ENCODE assay signal across 1 cellular context in the genomic region with DNA sequence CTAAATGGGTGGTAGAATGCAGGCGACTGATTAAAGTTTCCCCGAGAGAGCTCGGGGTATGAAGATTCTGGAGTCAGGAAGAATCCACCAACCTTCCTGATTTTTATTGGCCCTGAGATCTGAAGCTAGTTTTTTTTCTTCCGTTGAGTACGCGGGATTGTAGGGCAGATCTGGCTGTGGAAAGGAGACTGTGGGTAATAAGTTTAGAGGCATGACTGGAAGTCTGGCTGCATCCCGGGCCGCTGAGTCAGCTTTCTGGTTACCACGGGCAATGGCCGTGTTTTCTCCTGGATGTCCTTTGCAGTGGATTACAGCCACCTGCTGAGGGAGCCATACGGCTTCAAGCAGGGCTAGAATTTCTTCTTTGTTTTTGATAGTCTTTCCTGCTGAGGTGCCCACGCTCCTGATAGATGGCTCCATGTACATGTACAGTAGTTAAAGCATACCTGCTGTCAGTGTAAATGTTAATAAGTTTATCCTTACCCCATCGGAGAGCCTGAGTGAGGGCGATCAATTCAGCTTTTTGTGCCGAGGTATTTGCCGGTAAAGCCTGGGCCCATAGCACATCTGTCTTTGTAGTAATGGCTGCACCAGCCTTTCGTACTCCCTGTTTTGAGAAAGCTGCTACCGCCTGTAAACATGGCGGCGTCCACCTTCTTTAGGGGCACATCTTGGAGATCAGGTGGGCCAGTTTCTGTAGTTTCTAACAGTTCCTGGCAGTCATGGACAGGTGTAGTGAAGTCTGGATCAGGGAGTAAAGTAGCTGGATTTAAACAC.
A peak's percentile ranks its signal among the peaks of the same experiment; 100 is the strongest.
TF ChIP-seq lines count a peak whose summit lies in the region.

No MANE protein-coding gene starts in this region.

TF ChIP-seq in K562, 482 proteins besides CTCF, POLR2A, EP300 and RAD21 (continued from another document and continues in another):
- TF ChIP-seq, protein P1, sequence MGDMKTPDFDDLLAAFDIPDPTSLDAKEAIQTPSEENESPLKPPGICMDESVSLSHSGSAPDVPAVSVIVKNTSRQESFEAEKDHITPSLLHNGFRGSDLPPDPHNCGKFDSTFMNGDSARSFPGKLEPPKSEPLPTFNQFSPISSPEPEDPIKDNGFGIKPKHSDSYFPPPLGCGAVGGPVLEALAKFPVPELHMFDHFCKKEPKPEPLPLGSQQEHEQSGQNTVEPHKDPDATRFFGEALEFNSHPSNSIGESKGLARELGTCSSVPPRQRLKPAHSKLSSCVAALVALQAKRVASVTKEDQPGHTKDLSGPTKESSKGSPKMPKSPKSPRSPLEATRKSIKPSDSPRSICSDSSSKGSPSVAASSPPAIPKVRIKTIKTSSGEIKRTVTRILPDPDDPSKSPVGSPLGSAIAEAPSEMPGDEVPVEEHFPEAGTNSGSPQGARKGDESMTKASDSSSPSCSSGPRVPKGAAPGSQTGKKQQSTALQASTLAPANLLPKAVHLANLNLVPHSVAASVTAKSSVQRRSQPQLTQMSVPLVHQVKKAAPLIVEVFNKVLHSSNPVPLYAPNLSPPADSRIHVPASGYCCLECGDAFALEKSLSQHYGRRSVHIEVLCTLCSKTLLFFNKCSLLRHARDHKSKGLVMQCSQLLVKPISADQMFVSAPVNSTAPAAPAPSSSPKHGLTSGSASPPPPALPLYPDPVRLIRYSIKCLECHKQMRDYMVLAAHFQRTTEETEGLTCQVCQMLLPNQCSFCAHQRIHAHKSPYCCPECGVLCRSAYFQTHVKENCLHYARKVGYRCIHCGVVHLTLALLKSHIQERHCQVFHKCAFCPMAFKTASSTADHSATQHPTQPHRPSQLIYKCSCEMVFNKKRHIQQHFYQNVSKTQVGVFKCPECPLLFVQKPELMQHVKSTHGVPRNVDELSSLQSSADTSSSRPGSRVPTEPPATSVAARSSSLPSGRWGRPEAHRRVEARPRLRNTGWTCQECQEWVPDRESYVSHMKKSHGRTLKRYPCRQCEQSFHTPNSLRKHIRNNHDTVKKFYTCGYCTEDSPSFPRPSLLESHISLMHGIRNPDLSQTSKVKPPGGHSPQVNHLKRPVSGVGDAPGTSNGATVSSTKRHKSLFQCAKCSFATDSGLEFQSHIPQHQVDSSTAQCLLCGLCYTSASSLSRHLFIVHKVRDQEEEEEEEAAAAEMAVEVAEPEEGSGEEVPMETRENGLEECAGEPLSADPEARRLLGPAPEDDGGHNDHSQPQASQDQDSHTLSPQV (IDR thresholded peaks at IDR 0.05), result no peak; the same call in 1 of the 2 replicates
- TF ChIP-seq, protein P2, sequence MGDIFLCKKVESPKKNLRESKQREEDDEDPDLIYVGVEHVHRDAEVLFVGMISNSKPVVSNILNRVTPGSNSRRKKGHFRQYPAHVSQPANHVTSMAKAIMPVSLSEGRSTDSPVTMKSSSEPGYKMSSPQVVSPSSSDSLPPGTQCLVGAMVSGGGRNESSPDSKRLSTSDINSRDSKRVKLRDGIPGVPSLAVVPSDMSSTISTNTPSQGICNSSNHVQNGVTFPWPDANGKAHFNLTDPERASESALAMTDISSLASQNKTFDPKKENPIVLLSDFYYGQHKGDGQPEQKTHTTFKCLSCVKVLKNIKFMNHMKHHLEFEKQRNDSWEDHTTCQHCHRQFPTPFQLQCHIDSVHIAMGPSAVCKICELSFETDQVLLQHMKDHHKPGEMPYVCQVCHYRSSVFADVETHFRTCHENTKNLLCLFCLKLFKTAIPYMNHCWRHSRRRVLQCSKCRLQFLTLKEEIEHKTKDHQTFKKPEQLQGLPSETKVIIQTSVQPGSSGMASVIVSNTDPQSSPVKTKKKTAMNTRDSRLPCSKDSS (IDR thresholded peaks at IDR 0.05; ENCODE audit: low read depth, partially characterized antibody), result no peak
- TF ChIP-seq C11orf30 (IDR thresholded peaks at IDR 0.05; ENCODE audit: low read depth) (peak; percentile 99), ESRRA (IDR thresholded peaks at IDR 0.05; ENCODE audit: borderline replicate concordance, low read depth) (0 out of 2 replicates have a peak, but pooled peaks have one; percentile 10), DPF2 (IDR thresholded peaks at IDR 0.05) (peak; percentile 74), STAG1 (CRISPR knock-in tag; IDR thresholded peaks at IDR 0.05; ENCODE audit: borderline replicate concordance) (no peak), ZFX (CRISPR knock-in tag; IDR thresholded peaks at IDR 0.05) (0 out of 2 replicates have a peak, but pooled peaks have one; percentile 3), DIDO1 (tag; IDR thresholded peaks at IDR 0.05; ENCODE audit: low read depth) (no peak), RBM22 (IDR thresholded peaks at IDR 0.05; ENCODE audit: low read depth, low read length, poor library complexity, severe bottlenecking) (no peak), TARDBP (IDR thresholded peaks at IDR 0.05) (peak; percentile 85), ZBTB17 (CRISPR knock-in tag; IDR thresholded peaks at IDR 0.05) (no peak), ATF1 (CRISPR knock-in tag; IDR thresholded peaks at IDR 0.05) (no peak), ATF1 (tag; IDR thresholded peaks at IDR 0.05) (0 out of 2 replicates have a peak, but pooled peaks have one; percentile 25), TRIM28 (IDR thresholded peaks at IDR 0.05) (no peak), CCAR2 (IDR thresholded peaks at IDR 0.05; ENCODE audit: low read depth, low read length) (no peak), FOXK1 (CRISPR knock-in tag; IDR thresholded peaks at IDR 0.05; ENCODE audit: borderline replicate concordance) (no peak), NBN (IDR thresholded peaks at IDR 0.05; ENCODE audit: low read depth) (peak; percentile 45; the same call in 1 of the 2 replicates), ELF4 (CRISPR knock-in tag; IDR thresholded peaks at IDR 0.05) (no peak), ESRRB (CRISPR knock-in tag; IDR thresholded peaks at IDR 0.05; ENCODE audit: borderline replicate concordance) (no peak), RBM25 (IDR thresholded peaks at IDR 0.05; ENCODE audit: low read depth, low read length, severe bottlenecking) (no peak), ARID4B (CRISPR knock-in tag; IDR thresholded peaks at IDR 0.05) (no peak), PTRF (tag; IDR thresholded peaks at IDR 0.05) (no peak), AFF1 (IDR thresholded peaks at IDR 0.05; ENCODE audit: low read depth in 1 of 2, partially characterized antibody in 2 of 2) (no peak), RB1 (IDR thresholded peaks at IDR 0.05; ENCODE audit: low read depth) (peak; percentile 68; the same call in 1 of the 2 replicates), ADNP (tag; IDR thresholded peaks at IDR 0.05) (no peak), ATF4 (CRISPR knock-in tag; IDR thresholded peaks at IDR 0.05) (no peak), HMG20A (CRISPR knock-in tag; conservative IDR thresholded peaks at IDR 0.05) (no peak), RCOR1 (IDR thresholded peaks at IDR 0.05; ENCODE audit: borderline replicate concordance in 1 of 2, low read depth in 2 of 2, low read length in 2 of 2) (peak in 1 of 2 experiments; percentile 77; a peak in 2 of 4 replicates), ASH1L (IDR thresholded peaks at IDR 0.05; ENCODE audit: borderline replicate concordance, low read depth, partially characterized antibody) (no peak), ZBTB9 (CRISPR knock-in tag; IDR thresholded peaks at IDR 0.05) (no peak), DDX20 (tag; IDR thresholded peaks at IDR 0.05; ENCODE audit: low read depth) (no peak)
- TF ChIP-seq, protein P3, sequence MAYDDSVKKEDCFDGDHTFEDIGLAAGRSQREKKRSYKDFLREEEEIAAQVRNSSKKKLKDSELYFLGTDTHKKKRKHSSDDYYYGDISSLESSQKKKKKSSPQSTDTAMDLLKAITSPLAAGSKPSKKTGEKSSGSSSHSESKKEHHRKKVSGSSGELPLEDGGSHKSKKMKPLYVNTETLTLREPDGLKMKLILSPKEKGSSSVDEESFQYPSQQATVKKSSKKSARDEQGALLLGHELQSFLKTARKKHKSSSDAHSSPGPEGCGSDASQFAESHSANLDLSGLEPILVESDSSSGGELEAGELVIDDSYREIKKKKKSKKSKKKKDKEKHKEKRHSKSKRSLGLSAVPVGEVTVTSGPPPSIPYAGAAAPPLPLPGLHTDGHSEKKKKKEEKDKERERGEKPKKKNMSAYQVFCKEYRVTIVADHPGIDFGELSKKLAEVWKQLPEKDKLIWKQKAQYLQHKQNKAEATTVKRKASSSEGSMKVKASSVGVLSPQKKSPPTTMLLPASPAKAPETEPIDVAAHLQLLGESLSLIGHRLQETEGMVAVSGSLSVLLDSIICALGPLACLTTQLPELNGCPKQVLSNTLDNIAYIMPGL (CRISPR knock-in tag; IDR thresholded peaks at IDR 0.05), result no peak
- TF ChIP-seq, protein P4, sequence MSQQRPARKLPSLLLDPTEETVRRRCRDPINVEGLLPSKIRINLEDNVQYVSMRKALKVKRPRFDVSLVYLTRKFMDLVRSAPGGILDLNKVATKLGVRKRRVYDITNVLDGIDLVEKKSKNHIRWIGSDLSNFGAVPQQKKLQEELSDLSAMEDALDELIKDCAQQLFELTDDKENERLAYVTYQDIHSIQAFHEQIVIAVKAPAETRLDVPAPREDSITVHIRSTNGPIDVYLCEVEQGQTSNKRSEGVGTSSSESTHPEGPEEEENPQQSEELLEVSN (IDR thresholded peaks at IDR 0.05; ENCODE audit: borderline replicate concordance in 1 of 2, extremely low read depth in 1 of 2, insufficient read depth in 1 of 2, insufficient read length in 1 of 2, low read depth in 1 of 2, low read length in 1 of 2, poor library complexity in 1 of 2, severe bottlenecking in 1 of 2), result no peak
- TF ChIP-seq, protein P5, sequence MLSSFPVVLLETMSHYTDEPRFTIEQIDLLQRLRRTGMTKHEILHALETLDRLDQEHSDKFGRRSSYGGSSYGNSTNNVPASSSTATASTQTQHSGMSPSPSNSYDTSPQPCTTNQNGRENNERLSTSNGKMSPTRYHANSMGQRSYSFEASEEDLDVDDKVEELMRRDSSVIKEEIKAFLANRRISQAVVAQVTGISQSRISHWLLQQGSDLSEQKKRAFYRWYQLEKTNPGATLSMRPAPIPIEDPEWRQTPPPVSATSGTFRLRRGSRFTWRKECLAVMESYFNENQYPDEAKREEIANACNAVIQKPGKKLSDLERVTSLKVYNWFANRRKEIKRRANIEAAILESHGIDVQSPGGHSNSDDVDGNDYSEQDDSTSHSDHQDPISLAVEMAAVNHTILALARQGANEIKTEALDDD (IDR thresholded peaks at IDR 0.05), result peak; percentile 78; the same call in 1 of the 2 replicates
